Comparison of ENCODE assay signal across 9 cellular contexts in the genomic region with DNA sequence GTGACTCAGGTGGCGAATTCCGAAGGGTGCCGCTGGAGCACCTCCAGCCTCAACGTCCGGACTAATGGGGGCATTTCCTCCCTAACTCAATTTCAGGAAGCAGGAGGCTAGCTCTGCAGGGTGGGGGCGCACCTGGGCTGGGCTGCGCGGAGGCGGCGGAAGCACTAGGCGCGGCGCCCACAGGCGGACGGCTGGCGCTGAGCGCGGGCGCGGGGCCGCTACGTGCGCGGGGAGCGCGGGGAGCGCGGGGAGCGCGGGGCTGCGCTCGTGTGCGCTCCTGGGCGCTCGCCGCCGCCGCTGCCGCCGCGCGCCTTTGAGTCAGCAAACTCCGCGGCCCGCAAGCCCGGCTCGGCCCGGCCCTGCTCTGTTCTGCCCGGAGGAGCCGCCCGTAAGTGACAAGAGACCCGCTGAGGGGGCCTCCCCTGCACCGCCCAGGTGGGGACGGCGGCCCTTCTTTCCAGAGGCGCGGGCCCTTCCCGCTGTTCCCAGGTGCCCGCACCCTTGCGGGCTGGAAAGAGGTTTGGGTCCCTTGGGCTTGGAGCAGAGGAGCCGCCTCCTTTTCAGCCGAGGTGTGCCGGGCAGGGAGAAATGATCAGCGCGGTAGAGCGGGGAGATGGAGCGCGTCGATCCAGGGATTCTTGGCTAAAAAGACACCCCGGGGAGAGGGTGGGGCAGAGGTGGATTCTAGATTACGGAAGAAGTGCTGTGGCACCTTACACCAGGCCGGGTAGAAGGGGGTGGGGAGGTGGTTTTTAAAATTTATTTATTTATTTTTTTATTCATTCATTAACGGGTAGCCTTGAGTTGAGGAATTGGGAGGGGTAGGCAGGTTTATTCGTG. TPM values are rescaled to one million over a fixed set of nuclear protein-coding genes. Genes with fewer than 3 reads are reported as not detected.
DNase-seq lines count a peak whose midpoint lies in the region; ATAC-seq and TF ChIP-seq lines count a peak whose summit lies in the region.
"Had no signal": no experiment of that assay in that cellular context is flagged by ENCODE, and none has a peak within 500 bp of the region (broad histone marks: within the 10 kb centered on the region; RNA-seq: fewer than 3 reads in every experiment).

A gene with protein sequence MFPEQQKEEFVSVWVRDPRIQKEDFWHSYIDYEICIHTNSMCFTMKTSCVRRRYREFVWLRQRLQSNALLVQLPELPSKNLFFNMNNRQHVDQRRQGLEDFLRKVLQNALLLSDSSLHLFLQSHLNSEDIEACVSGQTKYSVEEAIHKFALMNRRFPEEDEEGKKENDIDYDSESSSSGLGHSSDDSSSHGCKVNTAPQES (plus strand): TSS at position 164 of the 840 bp plus-strand sequence. CDS start 54,581 bp downstream, outside the sequence.

- no peak for TF ChIP-seq POLR2A in vagina (IDR thresholded peaks at IDR 0.05)

- no peaks in the 10 kb centered on the region for H3K9me3 ChIP-seq in vagina

- no peaks in the 10 kb centered on the region for H3K4me1 ChIP-seq in rectal smooth muscle tissue (ENCODE audit: control insufficient read depth, insufficient read depth, low read length)
- H3K4me1 ChIP-seq in vagina = peaks cover 5% of the 10 kb centered on the region

- TF ChIP-seq CTCF in RWPE1 (conservative IDR thresholded peaks at IDR 0.05; ENCODE audit: low read depth) (peak; percentile 34), vagina (IDR thresholded peaks at IDR 0.05) (no peak)

- H3K4me3 Mint-ChIP-seq in activated naive CD4-positive, alpha-beta T cell treated with anti-CD3 and anti-CD28 coated beads, Interleukin-2, amount 10 ng/mL, durations not matched to agents 7 days and 5 days = peak within 1 kb of the TSS; percentile 95

- H3K27me3 ChIP-seq in rectal smooth muscle tissue (ENCODE audit: control insufficient read depth, insufficient read depth, low read length) (no peaks in the 10 kb centered on the region), vagina (no peaks in the 10 kb centered on the region)

- peak within 1 kb of the TSS; percentile 91 for H3K27ac Mint-ChIP-seq in activated naive CD4-positive, alpha-beta T cell treated with anti-CD3 and anti-CD28 coated beads, Interleukin-2, amount 10 ng/mL, durations not matched to agents 7 days and 5 days

- POLR2A ChIA-PET in RWPE1 (lab: Yijun Ruan, JAX; ENCODE audit: low non-redundant PET) = no interaction called here

- DNase-seq in DMS153 treated with DMSO at 0.1 percent for 48 hours (lab: John Stamatoyannopoulos, UW; ENCODE audit: unreplicated experiment) (peak; percentile 73), RWPE1 (ENCODE audit: low spot score) (peak; percentile 41), left ventricle myocardium superior (peak; percentile 69), vagina (ENCODE audit: extremely low spot score in 2 of 2) (no peak)
- DNase-seq in Jurkat, Clone E6-1 (ENCODE audit: low read depth, low spot score) = peak; percentile 71
- DNase-seq in activated naive CD4-positive, alpha-beta T cell treated with anti-CD3 and anti-CD28 coated beads, Interleukin-2, amount 10 ng/mL, durations not matched to agents 7 days and 5 days = peak; percentile 79

- peaks cover 40% of the 10 kb centered on the region for H3K4me1 Mint-ChIP-seq in activated naive CD4-positive, alpha-beta T cell treated with anti-CD3 and anti-CD28 coated beads, Interleukin-2, amount 10 ng/mL, durations not matched to agents 7 days and 5 days

- no peaks in the 10 kb centered on the region for H3K36me3 ChIP-seq in rectal smooth muscle tissue (ENCODE audit: control insufficient read depth, insufficient read depth, low read length)
- no peaks in the 10 kb centered on the region for H3K36me3 ChIP-seq in vagina

- no peaks in the 10 kb centered on the region for H3K9me3 Mint-ChIP-seq in activated naive CD4-positive, alpha-beta T cell treated with anti-CD3 and anti-CD28 coated beads, Interleukin-2, amount 10 ng/mL, durations not matched to agents 7 days and 5 days

- intact Hi-C loops in left ventricle myocardium superior (cut with micrococcal nuclease) (no loop called here), vagina (cut with DNase I) (no loop called here)

- H3K27me3 Mint-ChIP-seq in activated naive CD4-positive, alpha-beta T cell treated with anti-CD3 and anti-CD28 coated beads, Interleukin-2, amount 10 ng/mL, durations not matched to agents 7 days and 5 days = peaks cover 15% of the 10 kb centered on the region

- ATAC-seq in GM21528 (IDR thresholded peaks at IDR 0.05; ENCODE audit: low FRiP score, unreplicated experiment) (peak; percentile 62), left ventricle myocardium superior (peak; percentile 87)

- H3K36me3 Mint-ChIP-seq in activated naive CD4-positive, alpha-beta T cell treated with anti-CD3 and anti-CD28 coated beads, Interleukin-2, amount 10 ng/mL, durations not matched to agents 7 days and 5 days = peaks cover 10% of the 10 kb centered on the region

- H3K27ac ChIP-seq in RWPE1 = no peak within 1 kb of the TSS
- H3K27ac ChIP-seq in rectal smooth muscle tissue (ENCODE audit: low read depth, low read length) = no peak within 1 kb of the TSS
- H3K27ac ChIP-seq in vagina = peak within 1 kb of the TSS; percentile 12
- H3K27ac ChIP-seq: epithelial cell of prostate had no signal

- CTCF ChIA-PET in RWPE1 (lab: Yijun Ruan, JAX) = interaction anchor here (0.7 kb wide), 1 partner anchor 1369 kb away, joined by 3 read pairs; no protein-coding TSS in a partner anchor
- CTCF ChIA-PET in activated naive CD4-positive, alpha-beta T cell treated with anti-CD3 and anti-CD28 coated beads, Interleukin-2, amount 10 ng/mL, durations not matched to agents 7 days and 5 days (lab: Charles Lee) = interaction anchor here (0.7 to 2.2 kb wide), 7 partner anchors 11 to 399 kb away, joined by 3 to 8 read pairs (median 4); no protein-coding TSS in a partner anchor

- H3K4me3 ChIP-seq in Jurkat, Clone E6-1 (ENCODE audit: low read length) = peak within 1 kb of the TSS; percentile 80
- H3K4me3 ChIP-seq in rectal smooth muscle tissue (ENCODE audit: low read length) (peak within 1 kb of the TSS; percentile 73), vagina (peak within 1 kb of the TSS; percentile 52 to 57)

- H3K9ac ChIP-seq in rectal smooth muscle tissue (ENCODE audit: low read length) = no peak within 1 kb of the TSS

RNA-seq across cellular contexts. Expression of the gene that starts here (rescaled TPM):
- polyA plus RNA-seq in Jurkat, Clone E6-1 (2012; ENCODE audit: insufficient read depth, insufficient read length) = 64.7 TPM
- total RNA-seq in left ventricle myocardium superior = 1.1 TPM
- total RNA-seq in vagina = 5.2 TPM

Comparison
In these comparisons a context has a peak if more than half of its experiments do, and no peak if none do; other contexts are left out.
1. DNase-seq: peak in DMS153 treated with DMSO at 0.1 percent for 48 hours (single experiment), Jurkat, Clone E6-1 (single experiment), RWPE1 (single experiment), activated naive CD4-positive, alpha-beta T cell treated with anti-CD3 and anti-CD28 coated beads, Interleukin-2, amount 10 ng/mL, durations not matched to agents 7 days and 5 days (single experiment) and left ventricle myocardium superior (single experiment); none in vagina (0 of 2).
2. Peak in every context shown above with its lines, with median percentiles within 50 percentile points of each other: H3K4me3 ChIP-seq.